ENCODE assay signal across 8 cellular contexts in the genomic region with DNA sequence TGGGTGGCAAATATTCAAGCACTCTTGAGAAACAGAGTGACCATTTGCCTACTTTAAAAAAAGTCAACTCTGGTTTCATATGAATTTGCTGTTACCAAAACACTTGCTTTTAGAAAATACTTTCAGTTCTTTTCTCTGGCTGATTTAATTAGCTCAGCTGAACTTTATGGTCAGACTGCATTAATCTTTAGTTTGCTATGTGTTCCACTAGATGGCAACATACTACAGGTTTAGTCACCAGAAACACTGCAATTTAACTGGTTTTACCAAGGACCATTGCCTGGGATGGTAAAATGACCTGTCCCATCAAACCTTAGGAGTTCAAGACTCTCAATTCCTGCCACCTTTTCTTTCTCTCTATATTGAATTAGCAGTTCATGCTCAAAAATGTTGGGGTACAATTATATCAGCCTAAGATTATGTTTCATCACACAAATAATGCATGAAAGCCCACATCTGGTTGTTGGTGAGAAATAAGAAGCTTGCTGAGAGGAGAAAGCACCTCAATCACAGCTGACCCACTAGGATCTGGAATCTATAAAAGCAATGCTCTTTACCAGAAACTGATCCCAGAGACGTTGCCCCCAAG. TPM values are rescaled to one million over a fixed set of nuclear protein-coding genes. Genes with fewer than 3 reads are reported as not detected.
DNase-seq lines count a peak whose midpoint lies in the region; ATAC-seq and TF ChIP-seq lines count a peak whose summit lies in the region.

No MANE protein-coding gene starts in this region.

- H3K4me3 Mint-ChIP-seq in CD4-positive, CD25-positive, alpha-beta regulatory T cell = peak overlapping the region in 1 of 4 donors; percentile 60

- peak; percentile 90 to 91 for TF ChIP-seq RAD21 in liver (IDR thresholded peaks at IDR 0.05)

- WGBS in liver = 45% methylated on average over 1 of the region's 1 CpG

- TF ChIP-seq CTCF in liver (IDR thresholded peaks at IDR 0.05; ENCODE audit: low read depth, low read length, missing input control) (peak; percentile 68), vagina (IDR thresholded peaks at IDR 0.05) (peak; percentile 42 to 51 (median 45))

- H3K9me3 ChIP-seq in CD4-positive, CD25-positive, alpha-beta regulatory T cell (ENCODE audit: control insufficient read depth in 2 of 2, low read length in 2 of 2) = no peaks in the 10 kb centered on the region
- no peaks in the 10 kb centered on the region for H3K9me3 ChIP-seq in liver (ENCODE audit: control insufficient read depth in 4 of 4, low read length in 3 of 4)
- H3K9me3 ChIP-seq in vagina = no peaks in the 10 kb centered on the region

- no peak overlapping the region for H3K27ac ChIP-seq in CD4-positive, CD25-positive, alpha-beta regulatory T cell (ENCODE audit: insufficient read depth, low read length, poor library complexity, severe bottlenecking)
- H3K27ac ChIP-seq in liver (ENCODE audit: low read depth in 1 of 2, low read length in 2 of 2) = no peak overlapping the region
- no peak overlapping the region for H3K27ac ChIP-seq in vagina

- peak in 2 of 3 donors; percentile 52 to 70 for DNase-seq in CD4-positive, CD25-positive, alpha-beta regulatory T cell
- DNase-seq in NCI-H774 (lab: John Stamatoyannopoulos, UW) (peak; percentile 38), cerebellar cortex (ENCODE audit: low spot score) (peak; percentile 72), vagina (ENCODE audit: extremely low spot score in 2 of 2) (no peak)

- H3K9ac ChIP-seq in liver (ENCODE audit: low read depth in 1 of 2, low read length in 2 of 2) = no peak overlapping the region

- intact Hi-C loops in vagina (cut with DNase I) = loop anchor here (10.0 kb wide), 1 partner anchor 1114 kb away; no protein-coding TSS in a partner anchor

- peaks cover 37% of the 10 kb centered on the region for H3K36me3 ChIP-seq in CD4-positive, CD25-positive, alpha-beta regulatory T cell (ENCODE audit: control insufficient read depth, insufficient read depth, low read length)
- H3K36me3 ChIP-seq in liver (ENCODE audit: control insufficient read depth in 4 of 4, insufficient read depth in 3 of 4, low read depth in 1 of 4, low read length in 3 of 4) (peaks cover 0 to 4% (median 0%) of the 10 kb centered on the region in 4 donors), vagina (peaks cover 0 to 7% of the 10 kb centered on the region in 2 donors)

- no peaks in the 10 kb centered on the region for H3K27me3 Mint-ChIP-seq in CD4-positive, CD25-positive, alpha-beta regulatory T cell

- TF ChIP-seq POLR2A in vagina (IDR thresholded peaks at IDR 0.05) = no peak

- H3K4me1 Mint-ChIP-seq in CD4-positive, CD25-positive, alpha-beta regulatory T cell = peaks cover 39 to 88% (median 68%) of the 10 kb centered on the region in 4 donors

- H3K36me3 Mint-ChIP-seq in CD4-positive, CD25-positive, alpha-beta regulatory T cell = peaks cover 26% of the 10 kb centered on the region

- no peaks in the 10 kb centered on the region for H3K9me3 Mint-ChIP-seq in CD4-positive, CD25-positive, alpha-beta regulatory T cell

- no peak overlapping the region for H3K4me3 ChIP-seq in CD4-positive, CD25-positive, alpha-beta regulatory T cell (ENCODE audit: low read depth, low read length)
- H3K4me3 ChIP-seq in liver (ENCODE audit: low read depth in 1 of 3, low read length in 3 of 3) (no peak overlapping the region), vagina (no peak overlapping the region)

- no peak overlapping the region for H3K27ac Mint-ChIP-seq in CD4-positive, CD25-positive, alpha-beta regulatory T cell

- ATAC-seq in CD4-positive, CD25-positive, alpha-beta regulatory T cell (ENCODE audit: low read depth in 2 of 2) = peak; percentile 56 to 57
- ATAC-seq in GM18858 (IDR thresholded peaks at IDR 0.05; ENCODE audit: unreplicated experiment) = peak; percentile 74
- ATAC-seq in HG03060 (IDR thresholded peaks at IDR 0.05; ENCODE audit: low read depth, unreplicated experiment) = peak; percentile 64
- no peak for ATAC-seq in HG03571 (IDR thresholded peaks at IDR 0.05; ENCODE audit: unreplicated experiment)

- peaks cover 45% of the 10 kb centered on the region for H3K4me1 ChIP-seq in CD4-positive, CD25-positive, alpha-beta regulatory T cell (ENCODE audit: control insufficient read depth, insufficient read depth, low read length, poor library complexity, severe bottlenecking)
- H3K4me1 ChIP-seq in liver (ENCODE audit: control insufficient read depth in 4 of 4, insufficient read depth in 4 of 4, low read length in 3 of 4) = peaks cover 0 to 5% (median 2%) of the 10 kb centered on the region in 4 donors
- peaks cover 4% of the 10 kb centered on the region for H3K4me1 ChIP-seq in vagina

- H3K27me3 ChIP-seq in CD4-positive, CD25-positive, alpha-beta regulatory T cell (ENCODE audit: control insufficient read depth, insufficient read depth, low read length) = no peaks in the 10 kb centered on the region
- H3K27me3 ChIP-seq in liver (ENCODE audit: control insufficient read depth in 4 of 4, insufficient read depth in 4 of 4, low read length in 3 of 4) (no peaks in the 10 kb centered on the region), vagina (no peaks in the 10 kb centered on the region)

TF ChIP-seq in liver, 16 proteins besides CTCF, POLR2A, EP300 and RAD21:
- TF ChIP-seq, protein P1, sequence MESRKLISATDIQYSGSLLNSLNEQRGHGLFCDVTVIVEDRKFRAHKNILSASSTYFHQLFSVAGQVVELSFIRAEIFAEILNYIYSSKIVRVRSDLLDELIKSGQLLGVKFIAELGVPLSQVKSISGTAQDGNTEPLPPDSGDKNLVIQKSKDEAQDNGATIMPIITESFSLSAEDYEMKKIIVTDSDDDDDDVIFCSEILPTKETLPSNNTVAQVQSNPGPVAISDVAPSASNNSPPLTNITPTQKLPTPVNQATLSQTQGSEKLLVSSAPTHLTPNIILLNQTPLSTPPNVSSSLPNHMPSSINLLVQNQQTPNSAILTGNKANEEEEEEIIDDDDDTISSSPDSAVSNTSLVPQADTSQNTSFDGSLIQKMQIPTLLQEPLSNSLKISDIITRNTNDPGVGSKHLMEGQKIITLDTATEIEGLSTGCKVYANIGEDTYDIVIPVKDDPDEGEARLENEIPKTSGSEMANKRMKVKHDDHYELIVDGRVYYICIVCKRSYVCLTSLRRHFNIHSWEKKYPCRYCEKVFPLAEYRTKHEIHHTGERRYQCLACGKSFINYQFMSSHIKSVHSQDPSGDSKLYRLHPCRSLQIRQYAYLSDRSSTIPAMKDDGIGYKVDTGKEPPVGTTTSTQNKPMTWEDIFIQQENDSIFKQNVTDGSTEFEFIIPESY (IDR thresholded peaks at IDR 0.05) = no peak
- TF ChIP-seq SP1 (IDR thresholded peaks at IDR 0.05) (no peak), HNF4A (conservative IDR thresholded peaks at IDR 0.05) (no peak)
- TF ChIP-seq, protein P2, sequence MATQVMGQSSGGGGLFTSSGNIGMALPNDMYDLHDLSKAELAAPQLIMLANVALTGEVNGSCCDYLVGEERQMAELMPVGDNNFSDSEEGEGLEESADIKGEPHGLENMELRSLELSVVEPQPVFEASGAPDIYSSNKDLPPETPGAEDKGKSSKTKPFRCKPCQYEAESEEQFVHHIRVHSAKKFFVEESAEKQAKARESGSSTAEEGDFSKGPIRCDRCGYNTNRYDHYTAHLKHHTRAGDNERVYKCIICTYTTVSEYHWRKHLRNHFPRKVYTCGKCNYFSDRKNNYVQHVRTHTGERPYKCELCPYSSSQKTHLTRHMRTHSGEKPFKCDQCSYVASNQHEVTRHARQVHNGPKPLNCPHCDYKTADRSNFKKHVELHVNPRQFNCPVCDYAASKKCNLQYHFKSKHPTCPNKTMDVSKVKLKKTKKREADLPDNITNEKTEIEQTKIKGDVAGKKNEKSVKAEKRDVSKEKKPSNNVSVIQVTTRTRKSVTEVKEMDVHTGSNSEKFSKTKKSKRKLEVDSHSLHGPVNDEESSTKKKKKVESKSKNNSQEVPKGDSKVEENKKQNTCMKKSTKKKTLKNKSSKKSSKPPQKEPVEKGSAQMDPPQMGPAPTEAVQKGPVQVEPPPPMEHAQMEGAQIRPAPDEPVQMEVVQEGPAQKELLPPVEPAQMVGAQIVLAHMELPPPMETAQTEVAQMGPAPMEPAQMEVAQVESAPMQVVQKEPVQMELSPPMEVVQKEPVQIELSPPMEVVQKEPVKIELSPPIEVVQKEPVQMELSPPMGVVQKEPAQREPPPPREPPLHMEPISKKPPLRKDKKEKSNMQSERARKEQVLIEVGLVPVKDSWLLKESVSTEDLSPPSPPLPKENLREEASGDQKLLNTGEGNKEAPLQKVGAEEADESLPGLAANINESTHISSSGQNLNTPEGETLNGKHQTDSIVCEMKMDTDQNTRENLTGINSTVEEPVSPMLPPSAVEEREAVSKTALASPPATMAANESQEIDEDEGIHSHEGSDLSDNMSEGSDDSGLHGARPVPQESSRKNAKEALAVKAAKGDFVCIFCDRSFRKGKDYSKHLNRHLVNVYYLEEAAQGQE (IDR thresholded peaks at IDR 0.05) = no peak

RNA-seq across cellular contexts. Expression of a gene that starts 14.2 kb away (rescaled TPM):
- total RNA-seq in CD4-positive, CD25-positive, alpha-beta regulatory T cell = 101 TPM
- polyA plus RNA-seq in CD4-positive, CD25-positive, alpha-beta regulatory T cell = 10 to 100 TPM; 27.8 to 98.9 (median 60.1) TPM
- total RNA-seq in liver = 1 to 10 TPM; 1.5 to 3.7 TPM
- 1 to 10 TPM; 1.1 to 4.0 TPM for polyA plus RNA-seq in liver
- total RNA-seq in vagina = 25.3 TPM

RNA-seq across cellular contexts. Expression of a gene that starts 42.7 kb away (rescaled TPM):
- total RNA-seq in CD4-positive, CD25-positive, alpha-beta regulatory T cell = 1.0 TPM
- polyA plus RNA-seq in CD4-positive, CD25-positive, alpha-beta regulatory T cell = 1 to 10 TPM in 1 of 4 donors, under 1 TPM in 2, not detected in 1; 0.30 to 1.4 (median 0.81) TPM
- total RNA-seq in liver (under 1 TPM; 0.17 to 0.65 TPM), vagina (1.2 TPM)
- polyA plus RNA-seq in liver = under 1 TPM in 1 of 2 donors, not detected in 1; 0.09 TPM

Comparison
In these comparisons a context has a peak if more than half of its experiments do, and no peak if none do; other contexts are left out.
1. DNase-seq: peak in CD4-positive, CD25-positive, alpha-beta regulatory T cell (2 of 3), NCI-H774 (single experiment) and cerebellar cortex (single experiment); none in vagina (0 of 2).